ENCODE assay signal across 1 cellular context in the genomic region with DNA sequence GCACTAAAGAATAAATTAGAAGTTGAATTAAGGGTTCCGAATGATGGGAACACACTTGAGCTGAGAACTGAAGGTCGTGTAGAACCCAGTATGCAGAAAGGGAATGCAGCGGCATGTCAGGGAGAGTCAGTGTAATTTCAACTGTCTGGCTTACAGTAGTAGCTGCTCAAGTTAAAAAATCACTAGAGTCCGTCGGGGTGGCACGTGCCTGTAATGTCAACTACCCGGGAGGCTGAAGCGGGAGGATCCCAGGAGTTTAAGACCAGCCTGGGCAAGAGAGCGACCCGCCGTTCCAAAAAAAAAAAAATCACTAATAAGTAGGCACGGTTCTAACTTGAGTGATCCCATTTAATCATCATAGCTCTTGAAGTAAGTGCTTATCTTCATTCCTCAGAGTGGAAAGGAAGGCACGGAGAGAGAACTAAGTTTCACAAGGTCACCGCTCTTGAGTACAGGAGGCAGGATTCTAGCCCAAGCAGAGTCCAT.
TF ChIP-seq lines count a peak whose summit lies in the region.

No MANE protein-coding gene starts in this region.

TF ChIP-seq in endothelial cell of umbilical vein, 7 proteins besides CTCF, POLR2A, EP300 and RAD21:
- TF ChIP-seq, protein P1, sequence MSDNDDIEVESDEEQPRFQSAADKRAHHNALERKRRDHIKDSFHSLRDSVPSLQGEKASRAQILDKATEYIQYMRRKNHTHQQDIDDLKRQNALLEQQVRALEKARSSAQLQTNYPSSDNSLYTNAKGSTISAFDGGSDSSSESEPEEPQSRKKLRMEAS (IDR thresholded peaks at IDR 0.05; ENCODE audit: insufficient read depth, insufficient read length): no peak
- TF ChIP-seq GATA2 (IDR thresholded peaks at IDR 0.05; ENCODE audit: insufficient read depth, insufficient read length, low read depth, low read length) (no peak), JUN (IDR thresholded peaks at IDR 0.05; ENCODE audit: borderline replicate concordance, insufficient read depth, insufficient read length, low read depth) (no peak), FOS (IDR thresholded peaks at IDR 0.05; ENCODE audit: borderline replicate concordance, insufficient read depth, low read length) (no peak), POLR2AphosphoS5 (IDR thresholded peaks at IDR 0.05; ENCODE audit: insufficient read depth, low read depth, low read length) (no peak), MYC (IDR thresholded peaks at IDR 0.05; ENCODE audit: low read depth, low read length) (no peak), EZH2 (IDR thresholded peaks at IDR 0.05; ENCODE audit: borderline replicate concordance, low read depth, low read length, severe bottlenecking) (no peak)
